21 cellular contexts compared by ENCODE assay signal in the genomic region with DNA sequence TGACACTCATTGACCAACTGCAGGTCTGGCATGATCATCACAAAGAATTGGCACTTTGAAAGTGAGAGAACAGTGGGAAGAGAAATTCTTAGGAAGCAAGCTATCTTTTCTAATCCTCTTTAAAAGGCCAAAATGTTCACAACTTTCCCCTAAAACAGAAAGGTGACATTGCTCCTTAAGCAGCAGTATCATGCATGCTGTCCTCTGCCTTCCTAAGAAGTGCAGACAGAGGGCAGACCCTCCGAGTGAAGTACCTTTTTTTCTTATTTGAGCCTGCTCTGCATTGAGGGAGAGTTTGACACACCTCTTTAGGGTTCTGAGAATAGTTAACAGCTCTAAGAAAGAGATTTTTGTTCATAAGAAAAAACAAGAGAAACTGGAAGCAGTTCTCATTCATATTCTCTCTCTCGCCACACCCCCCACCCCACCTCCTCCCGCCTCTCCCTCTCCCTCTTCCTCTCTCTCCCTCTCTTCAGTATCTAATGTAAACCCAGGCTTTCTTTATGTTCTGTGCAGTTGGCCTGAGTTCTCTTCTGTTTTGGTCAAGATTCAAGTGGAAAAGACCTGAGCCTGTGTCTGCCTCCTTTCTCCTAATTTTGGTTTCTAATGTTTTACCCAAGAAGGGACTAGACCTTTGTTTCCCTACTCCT.
"Had no signal": no experiment of that assay in that cellular context is flagged by ENCODE, and none has a peak within 500 bp of the region (broad histone marks: within the 10 kb centered on the region; RNA-seq: fewer than 3 reads in every experiment).

No MANE protein-coding gene starts in this region.

- H3K27me3 Mint-ChIP-seq: dendritic cell treated with granulocyte-macrophage colony-stimulating factor and Interleukin-4, amounts not matched to agents 40 ng/mL and 50 ng/mL, for 4 days; stimulated activated memory B cell treated with anti-CD40 and anti-IgM and Interleukin-4, amounts not matched to agents 10 μg/mL and 1 μg/mL and 100 μg/mL, for 72 hours; stimulated activated naive CD8-positive, alpha-beta T cell treated with anti-CD3 and anti-CD28 coated beads, Interleukin-15, Interleukin-2, amounts not matched to agents 100 ng/mL and 50 ng/mL, for 24 hours had no signal

- H3K4me3 ChIP-seq: pancreas, prostate gland, right lobe of liver, spleen, tibial artery had no signal

- H3K4me3 Mint-ChIP-seq: dendritic cell treated with granulocyte-macrophage colony-stimulating factor and Interleukin-4, amounts not matched to agents 40 ng/mL and 50 ng/mL, for 4 days; mesothelial cell of epicardium; natural killer cell; stimulated activated memory B cell treated with anti-CD40 and anti-IgM and Interleukin-4, amounts not matched to agents 10 μg/mL and 1 μg/mL and 100 μg/mL, for 72 hours; stimulated activated naive CD8-positive, alpha-beta T cell treated with anti-CD3 and anti-CD28 coated beads, Interleukin-15, Interleukin-2, amounts not matched to agents 100 ng/mL and 50 ng/mL, for 24 hours had no signal

- H3K9me3 Mint-ChIP-seq: dendritic cell treated with granulocyte-macrophage colony-stimulating factor and Interleukin-4, amounts not matched to agents 40 ng/mL and 50 ng/mL, for 4 days; mesothelial cell of epicardium had no signal

- H3K27ac ChIP-seq: pancreas, prostate gland, right lobe of liver, spleen, tibial artery had no signal

- H3K36me3 ChIP-seq: pancreas, prostate gland, right lobe of liver, spleen, tibial artery had no signal

- H3K36me3 Mint-ChIP-seq: mesothelial cell of epicardium; natural killer cell; stimulated activated memory B cell treated with anti-CD40 and anti-IgM and Interleukin-4, amounts not matched to agents 10 μg/mL and 1 μg/mL and 100 μg/mL, for 72 hours had no signal

- H3K27ac Mint-ChIP-seq: dendritic cell treated with granulocyte-macrophage colony-stimulating factor and Interleukin-4, amounts not matched to agents 40 ng/mL and 50 ng/mL, for 4 days; mesothelial cell of epicardium; natural killer cell; stimulated activated memory B cell treated with anti-CD40 and anti-IgM and Interleukin-4, amounts not matched to agents 10 μg/mL and 1 μg/mL and 100 μg/mL, for 72 hours; stimulated activated naive CD8-positive, alpha-beta T cell treated with anti-CD3 and anti-CD28 coated beads, Interleukin-15, Interleukin-2, amounts not matched to agents 100 ng/mL and 50 ng/mL, for 24 hours had no signal

- H3K27me3 ChIP-seq: pancreas, right lobe of liver, spleen, tibial artery had no signal

- H3K4me1 Mint-ChIP-seq: natural killer cell; stimulated activated memory B cell treated with anti-CD40 and anti-IgM and Interleukin-4, amounts not matched to agents 10 μg/mL and 1 μg/mL and 100 μg/mL, for 72 hours had no signal

- H3K4me1 ChIP-seq: pancreas, prostate gland, right lobe of liver, spleen, tibial artery had no signal

- DNase-seq: erythroblast; foreskin melanocyte; head of caudate nucleus; hippocampal formation; islet precursor cell; mammary epithelial cell; natural killer cell; occipital lobe; pancreas; right lobe of liver; spleen; stimulated activated CD4-positive, alpha-beta T cell treated with anti-CD3 and anti-CD28 coated beads, Interleukin-15, amount 100 ng/mL, for 24 hours; stimulated activated CD4-positive, alpha-beta T cell treated with anti-CD3 and anti-CD28 coated beads, Interleukin-1b, Interleukin-23, amount 100 ng/mL, for 48 hours; stimulated activated CD4-positive, alpha-beta T cell treated with anti-CD3 and anti-CD28 coated beads, Interleukin-4, amount 100 ng/mL, for 24 hours; tibial artery had no signal

- ATAC-seq: left lobe of liver; natural killer cell; pancreas; right lobe of liver; stimulated activated memory B cell treated with anti-CD40 and anti-IgM and Interleukin-4, amounts not matched to agents 10 μg/mL and 1 μg/mL and 100 μg/mL, for 72 hours had no signal

- H3K9me3 ChIP-seq: pancreas, prostate gland, right lobe of liver, spleen, tibial artery had no signal
